Comparison of ENCODE assay signal across 1 cellular context in the genomic region with DNA sequence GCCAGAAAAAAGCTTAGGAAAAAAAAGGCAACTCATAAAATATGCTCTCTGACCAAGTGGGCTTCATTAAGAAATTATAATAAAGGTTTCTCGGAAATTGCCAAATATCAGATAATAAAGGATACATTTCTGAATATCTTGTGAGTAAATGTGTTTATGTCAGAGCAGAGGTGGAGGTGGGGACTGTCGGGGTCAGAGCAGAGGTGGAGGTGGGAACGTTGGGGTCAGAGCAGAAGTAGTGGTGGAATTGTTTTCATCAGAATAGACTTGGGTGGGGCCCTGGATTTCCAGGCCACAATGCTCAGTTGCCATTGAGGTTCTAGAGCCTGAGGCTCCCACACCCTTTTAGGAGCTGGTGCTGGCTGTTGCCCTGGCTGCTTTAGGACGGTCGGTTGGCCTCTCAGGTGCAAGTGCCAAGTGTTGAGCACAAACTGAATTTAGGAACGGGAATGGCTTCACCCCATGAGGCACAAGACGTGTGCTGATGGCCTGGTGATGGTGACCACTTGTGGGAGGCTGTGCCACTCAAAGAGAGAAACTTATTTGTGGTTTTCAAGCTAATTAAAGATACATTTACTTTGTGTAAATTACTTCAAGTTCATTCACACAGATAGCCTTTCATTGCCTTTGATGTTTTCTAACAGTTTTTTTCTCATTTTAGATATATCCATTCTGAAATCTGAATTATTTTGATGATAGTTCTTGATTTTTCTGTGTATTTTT.
TF ChIP-seq lines count a peak whose summit lies in the region.

No MANE protein-coding gene starts in this region.

TF ChIP-seq in GM12878, 131 proteins besides CTCF, POLR2A, EP300 and RAD21 (continued from another document):
- TF ChIP-seq, protein P1, sequence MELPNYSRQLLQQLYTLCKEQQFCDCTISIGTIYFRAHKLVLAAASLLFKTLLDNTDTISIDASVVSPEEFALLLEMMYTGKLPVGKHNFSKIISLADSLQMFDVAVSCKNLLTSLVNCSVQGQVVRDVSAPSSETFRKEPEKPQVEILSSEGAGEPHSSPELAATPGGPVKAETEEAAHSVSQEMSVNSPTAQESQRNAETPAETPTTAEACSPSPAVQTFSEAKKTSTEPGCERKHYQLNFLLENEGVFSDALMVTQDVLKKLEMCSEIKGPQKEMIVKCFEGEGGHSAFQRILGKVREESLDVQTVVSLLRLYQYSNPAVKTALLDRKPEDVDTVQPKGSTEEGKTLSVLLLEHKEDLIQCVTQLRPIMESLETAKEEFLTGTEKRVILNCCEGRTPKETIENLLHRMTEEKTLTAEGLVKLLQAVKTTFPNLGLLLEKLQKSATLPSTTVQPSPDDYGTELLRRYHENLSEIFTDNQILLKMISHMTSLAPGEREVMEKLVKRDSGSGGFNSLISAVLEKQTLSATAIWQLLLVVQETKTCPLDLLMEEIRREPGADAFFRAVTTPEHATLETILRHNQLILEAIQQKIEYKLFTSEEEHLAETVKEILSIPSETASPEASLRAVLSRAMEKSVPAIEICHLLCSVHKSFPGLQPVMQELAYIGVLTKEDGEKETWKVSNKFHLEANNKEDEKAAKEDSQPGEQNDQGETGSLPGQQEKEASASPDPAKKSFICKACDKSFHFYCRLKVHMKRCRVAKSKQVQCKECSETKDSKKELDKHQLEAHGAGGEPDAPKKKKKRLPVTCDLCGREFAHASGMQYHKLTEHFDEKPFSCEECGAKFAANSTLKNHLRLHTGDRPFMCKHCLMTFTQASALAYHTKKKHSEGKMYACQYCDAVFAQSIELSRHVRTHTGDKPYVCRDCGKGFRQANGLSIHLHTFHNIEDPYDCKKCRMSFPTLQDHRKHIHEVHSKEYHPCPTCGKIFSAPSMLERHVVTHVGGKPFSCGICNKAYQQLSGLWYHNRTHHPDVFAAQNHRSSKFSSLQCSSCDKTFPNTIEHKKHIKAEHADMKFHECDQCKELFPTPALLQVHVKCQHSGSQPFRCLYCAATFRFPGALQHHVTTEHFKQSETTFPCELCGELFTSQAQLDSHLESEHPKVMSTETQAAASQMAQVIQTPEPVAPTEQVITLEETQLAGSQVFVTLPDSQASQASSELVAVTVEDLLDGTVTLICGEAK (IDR thresholded peaks at IDR 0.05; ENCODE audit: borderline replicate concordance): no peak
- TF ChIP-seq POLR2AphosphoS5 (IDR thresholded peaks at IDR 0.05; ENCODE audit: low read length) (no peak), SREBF1 (IDR thresholded peaks at IDR 0.05; ENCODE audit: low read length) (no peak), POLR2AphosphoS2 (IDR thresholded peaks at IDR 0.05; ENCODE audit: low read depth, low read length) (no peak), RAD51 (IDR thresholded peaks at IDR 0.05) (peak; percentile 61), ZNF622 (IDR thresholded peaks at IDR 0.05) (no peak), ZNF217 (IDR thresholded peaks at IDR 0.05) (no peak), MTA3 (IDR thresholded peaks at IDR 0.05; ENCODE audit: borderline replicate concordance, low read length) (no peak), EZH2 (IDR thresholded peaks at IDR 0.05; ENCODE audit: borderline replicate concordance, control insufficient read depth, low read depth, low read length) (no peak), FOXM1 (IDR thresholded peaks at IDR 0.05; ENCODE audit: low read depth, low read length) (no peak), WRNIP1 (IDR thresholded peaks at IDR 0.05; ENCODE audit: borderline replicate concordance, low read depth, low read length) (no peak), NFXL1 (IDR thresholded peaks at IDR 0.05; ENCODE audit: borderline replicate concordance) (no peak), MXI1 (IDR thresholded peaks at IDR 0.05; ENCODE audit: low read depth, low read length) (no peak), HDAC2 (IDR thresholded peaks at IDR 0.05) (no peak), ZNF24 (IDR thresholded peaks at IDR 0.05) (no peak), RUNX3 (IDR thresholded peaks at IDR 0.05; ENCODE audit: low read length) (peak; percentile 22; the same call in 1 of the 2 replicates), RFX5 (IDR thresholded peaks at IDR 0.05; ENCODE audit: low read depth, low read length) (no peak), BMI1 (IDR thresholded peaks at IDR 0.05; ENCODE audit: borderline replicate concordance) (no peak), CEBPB (IDR thresholded peaks at IDR 0.05; ENCODE audit: borderline replicate concordance in 1 of 2, low read depth in 2 of 2, low read length in 2 of 2) (no peak), TARDBP (IDR thresholded peaks at IDR 0.05; ENCODE audit: borderline replicate concordance) (no peak), DPF2 (IDR thresholded peaks at IDR 0.05) (no peak), STAT1 (conservative IDR thresholded peaks at IDR 0.05) (no peak), HDGF (IDR thresholded peaks at IDR 0.05) (no peak), CREM (IDR thresholded peaks at IDR 0.05; ENCODE audit: low read depth) (no peak), ZSCAN29 (IDR thresholded peaks at IDR 0.05) (no peak)
- TF ChIP-seq, protein P2, sequence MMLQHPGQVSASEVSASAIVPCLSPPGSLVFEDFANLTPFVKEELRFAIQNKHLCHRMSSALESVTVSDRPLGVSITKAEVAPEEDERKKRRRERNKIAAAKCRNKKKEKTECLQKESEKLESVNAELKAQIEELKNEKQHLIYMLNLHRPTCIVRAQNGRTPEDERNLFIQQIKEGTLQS (IDR thresholded peaks at IDR 0.05; ENCODE audit: borderline replicate concordance, extremely low read depth, low read depth, low read length): no peak
- TF ChIP-seq, protein P3, sequence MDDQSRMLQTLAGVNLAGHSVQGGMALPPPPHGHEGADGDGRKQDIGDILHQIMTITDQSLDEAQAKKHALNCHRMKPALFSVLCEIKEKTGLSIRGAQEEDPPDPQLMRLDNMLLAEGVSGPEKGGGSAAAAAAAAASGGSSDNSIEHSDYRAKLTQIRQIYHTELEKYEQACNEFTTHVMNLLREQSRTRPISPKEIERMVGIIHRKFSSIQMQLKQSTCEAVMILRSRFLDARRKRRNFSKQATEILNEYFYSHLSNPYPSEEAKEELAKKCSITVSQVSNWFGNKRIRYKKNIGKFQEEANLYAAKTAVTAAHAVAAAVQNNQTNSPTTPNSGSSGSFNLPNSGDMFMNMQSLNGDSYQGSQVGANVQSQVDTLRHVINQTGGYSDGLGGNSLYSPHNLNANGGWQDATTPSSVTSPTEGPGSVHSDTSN (IDR thresholded peaks at IDR 0.05; ENCODE audit: insufficient replicate concordance, low read depth, low read length): peak; percentile 35
- TF ChIP-seq, protein P4, sequence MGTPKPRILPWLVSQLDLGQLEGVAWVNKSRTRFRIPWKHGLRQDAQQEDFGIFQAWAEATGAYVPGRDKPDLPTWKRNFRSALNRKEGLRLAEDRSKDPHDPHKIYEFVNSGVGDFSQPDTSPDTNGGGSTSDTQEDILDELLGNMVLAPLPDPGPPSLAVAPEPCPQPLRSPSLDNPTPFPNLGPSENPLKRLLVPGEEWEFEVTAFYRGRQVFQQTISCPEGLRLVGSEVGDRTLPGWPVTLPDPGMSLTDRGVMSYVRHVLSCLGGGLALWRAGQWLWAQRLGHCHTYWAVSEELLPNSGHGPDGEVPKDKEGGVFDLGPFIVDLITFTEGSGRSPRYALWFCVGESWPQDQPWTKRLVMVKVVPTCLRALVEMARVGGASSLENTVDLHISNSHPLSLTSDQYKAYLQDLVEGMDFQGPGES (IDR thresholded peaks at IDR 0.05): no peak
- TF ChIP-seq, protein P5, sequence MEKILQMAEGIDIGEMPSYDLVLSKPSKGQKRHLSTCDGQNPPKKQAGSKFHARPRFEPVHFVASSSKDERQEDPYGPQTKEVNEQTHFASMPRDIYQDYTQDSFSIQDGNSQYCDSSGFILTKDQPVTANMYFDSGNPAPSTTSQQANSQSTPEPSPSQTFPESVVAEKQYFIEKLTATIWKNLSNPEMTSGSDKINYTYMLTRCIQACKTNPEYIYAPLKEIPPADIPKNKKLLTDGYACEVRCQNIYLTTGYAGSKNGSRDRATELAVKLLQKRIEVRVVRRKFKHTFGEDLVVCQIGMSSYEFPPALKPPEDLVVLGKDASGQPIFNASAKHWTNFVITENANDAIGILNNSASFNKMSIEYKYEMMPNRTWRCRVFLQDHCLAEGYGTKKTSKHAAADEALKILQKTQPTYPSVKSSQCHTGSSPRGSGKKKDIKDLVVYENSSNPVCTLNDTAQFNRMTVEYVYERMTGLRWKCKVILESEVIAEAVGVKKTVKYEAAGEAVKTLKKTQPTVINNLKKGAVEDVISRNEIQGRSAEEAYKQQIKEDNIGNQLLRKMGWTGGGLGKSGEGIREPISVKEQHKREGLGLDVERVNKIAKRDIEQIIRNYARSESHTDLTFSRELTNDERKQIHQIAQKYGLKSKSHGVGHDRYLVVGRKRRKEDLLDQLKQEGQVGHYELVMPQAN (conservative IDR thresholded peaks at IDR 0.05): no peak
- TF ChIP-seq, protein P6, sequence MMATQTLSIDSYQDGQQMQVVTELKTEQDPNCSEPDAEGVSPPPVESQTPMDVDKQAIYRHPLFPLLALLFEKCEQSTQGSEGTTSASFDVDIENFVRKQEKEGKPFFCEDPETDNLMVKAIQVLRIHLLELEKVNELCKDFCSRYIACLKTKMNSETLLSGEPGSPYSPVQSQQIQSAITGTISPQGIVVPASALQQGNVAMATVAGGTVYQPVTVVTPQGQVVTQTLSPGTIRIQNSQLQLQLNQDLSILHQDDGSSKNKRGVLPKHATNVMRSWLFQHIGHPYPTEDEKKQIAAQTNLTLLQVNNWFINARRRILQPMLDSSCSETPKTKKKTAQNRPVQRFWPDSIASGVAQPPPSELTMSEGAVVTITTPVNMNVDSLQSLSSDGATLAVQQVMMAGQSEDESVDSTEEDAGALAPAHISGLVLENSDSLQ (IDR thresholded peaks at IDR 0.05): peak; percentile 85
- TF ChIP-seq, protein P7, sequence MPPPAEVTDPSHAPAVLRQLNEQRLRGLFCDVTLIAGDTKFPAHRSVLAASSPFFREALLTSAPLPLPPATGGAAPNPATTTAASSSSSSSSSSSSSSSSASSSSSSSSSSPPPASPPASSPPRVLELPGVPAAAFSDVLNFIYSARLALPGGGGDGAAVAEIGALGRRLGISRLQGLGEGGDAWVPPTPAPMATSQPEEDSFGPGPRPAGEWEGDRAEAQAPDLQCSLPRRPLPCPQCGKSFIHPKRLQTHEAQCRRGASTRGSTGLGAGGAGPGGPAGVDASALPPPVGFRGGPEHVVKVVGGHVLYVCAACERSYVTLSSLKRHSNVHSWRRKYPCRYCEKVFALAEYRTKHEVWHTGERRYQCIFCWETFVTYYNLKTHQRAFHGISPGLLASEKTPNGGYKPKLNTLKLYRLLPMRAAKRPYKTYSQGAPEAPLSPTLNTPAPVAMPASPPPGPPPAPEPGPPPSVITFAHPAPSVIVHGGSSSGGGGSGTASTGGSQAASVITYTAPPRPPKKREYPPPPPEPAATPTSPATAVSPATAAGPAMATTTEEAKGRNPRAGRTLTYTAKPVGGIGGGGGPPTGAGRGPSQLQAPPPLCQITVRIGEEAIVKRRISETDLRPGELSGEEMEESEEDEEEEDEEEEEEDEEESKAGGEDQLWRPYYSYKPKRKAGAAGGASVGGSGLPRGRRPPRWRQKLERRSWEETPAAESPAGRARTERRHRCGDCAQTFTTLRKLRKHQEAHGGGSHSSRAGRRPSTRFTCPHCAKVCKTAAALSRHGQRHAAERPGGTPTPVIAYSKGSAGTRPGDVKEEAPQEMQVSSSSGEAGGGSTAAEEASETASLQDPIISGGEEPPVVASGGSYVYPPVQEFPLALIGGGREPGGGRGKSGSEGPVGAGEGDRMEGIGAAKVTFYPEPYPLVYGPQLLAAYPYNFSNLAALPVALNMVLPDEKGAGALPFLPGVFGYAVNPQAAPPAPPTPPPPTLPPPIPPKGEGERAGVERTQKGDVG (CRISPR knock-in tag; IDR thresholded peaks at IDR 0.05): no peak
- TF ChIP-seq, protein P8, sequence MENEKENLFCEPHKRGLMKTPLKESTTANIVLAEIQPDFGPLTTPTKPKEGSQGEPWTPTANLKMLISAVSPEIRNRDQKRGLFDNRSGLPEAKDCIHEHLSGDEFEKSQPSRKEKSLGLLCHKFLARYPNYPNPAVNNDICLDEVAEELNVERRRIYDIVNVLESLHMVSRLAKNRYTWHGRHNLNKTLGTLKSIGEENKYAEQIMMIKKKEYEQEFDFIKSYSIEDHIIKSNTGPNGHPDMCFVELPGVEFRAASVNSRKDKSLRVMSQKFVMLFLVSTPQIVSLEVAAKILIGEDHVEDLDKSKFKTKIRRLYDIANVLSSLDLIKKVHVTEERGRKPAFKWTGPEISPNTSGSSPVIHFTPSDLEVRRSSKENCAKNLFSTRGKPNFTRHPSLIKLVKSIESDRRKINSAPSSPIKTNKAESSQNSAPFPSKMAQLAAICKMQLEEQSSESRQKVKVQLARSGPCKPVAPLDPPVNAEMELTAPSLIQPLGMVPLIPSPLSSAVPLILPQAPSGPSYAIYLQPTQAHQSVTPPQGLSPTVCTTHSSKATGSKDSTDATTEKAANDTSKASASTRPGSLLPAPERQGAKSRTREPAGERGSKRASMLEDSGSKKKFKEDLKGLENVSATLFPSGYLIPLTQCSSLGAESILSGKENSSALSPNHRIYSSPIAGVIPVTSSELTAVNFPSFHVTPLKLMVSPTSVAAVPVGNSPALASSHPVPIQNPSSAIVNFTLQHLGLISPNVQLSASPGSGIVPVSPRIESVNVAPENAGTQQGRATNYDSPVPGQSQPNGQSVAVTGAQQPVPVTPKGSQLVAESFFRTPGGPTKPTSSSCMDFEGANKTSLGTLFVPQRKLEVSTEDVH (IDR thresholded peaks at IDR 0.05; ENCODE audit: low read depth, partially characterized antibody): no peak
- TF ChIP-seq, protein P9, sequence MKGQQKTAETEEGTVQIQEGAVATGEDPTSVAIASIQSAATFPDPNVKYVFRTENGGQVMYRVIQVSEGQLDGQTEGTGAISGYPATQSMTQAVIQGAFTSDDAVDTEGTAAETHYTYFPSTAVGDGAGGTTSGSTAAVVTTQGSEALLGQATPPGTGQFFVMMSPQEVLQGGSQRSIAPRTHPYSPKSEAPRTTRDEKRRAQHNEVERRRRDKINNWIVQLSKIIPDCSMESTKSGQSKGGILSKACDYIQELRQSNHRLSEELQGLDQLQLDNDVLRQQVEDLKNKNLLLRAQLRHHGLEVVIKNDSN (IDR thresholded peaks at IDR 0.05; ENCODE audit: borderline replicate concordance, extremely low read length, insufficient read depth, low read depth, low read length): no peak
- TF ChIP-seq, protein P10, sequence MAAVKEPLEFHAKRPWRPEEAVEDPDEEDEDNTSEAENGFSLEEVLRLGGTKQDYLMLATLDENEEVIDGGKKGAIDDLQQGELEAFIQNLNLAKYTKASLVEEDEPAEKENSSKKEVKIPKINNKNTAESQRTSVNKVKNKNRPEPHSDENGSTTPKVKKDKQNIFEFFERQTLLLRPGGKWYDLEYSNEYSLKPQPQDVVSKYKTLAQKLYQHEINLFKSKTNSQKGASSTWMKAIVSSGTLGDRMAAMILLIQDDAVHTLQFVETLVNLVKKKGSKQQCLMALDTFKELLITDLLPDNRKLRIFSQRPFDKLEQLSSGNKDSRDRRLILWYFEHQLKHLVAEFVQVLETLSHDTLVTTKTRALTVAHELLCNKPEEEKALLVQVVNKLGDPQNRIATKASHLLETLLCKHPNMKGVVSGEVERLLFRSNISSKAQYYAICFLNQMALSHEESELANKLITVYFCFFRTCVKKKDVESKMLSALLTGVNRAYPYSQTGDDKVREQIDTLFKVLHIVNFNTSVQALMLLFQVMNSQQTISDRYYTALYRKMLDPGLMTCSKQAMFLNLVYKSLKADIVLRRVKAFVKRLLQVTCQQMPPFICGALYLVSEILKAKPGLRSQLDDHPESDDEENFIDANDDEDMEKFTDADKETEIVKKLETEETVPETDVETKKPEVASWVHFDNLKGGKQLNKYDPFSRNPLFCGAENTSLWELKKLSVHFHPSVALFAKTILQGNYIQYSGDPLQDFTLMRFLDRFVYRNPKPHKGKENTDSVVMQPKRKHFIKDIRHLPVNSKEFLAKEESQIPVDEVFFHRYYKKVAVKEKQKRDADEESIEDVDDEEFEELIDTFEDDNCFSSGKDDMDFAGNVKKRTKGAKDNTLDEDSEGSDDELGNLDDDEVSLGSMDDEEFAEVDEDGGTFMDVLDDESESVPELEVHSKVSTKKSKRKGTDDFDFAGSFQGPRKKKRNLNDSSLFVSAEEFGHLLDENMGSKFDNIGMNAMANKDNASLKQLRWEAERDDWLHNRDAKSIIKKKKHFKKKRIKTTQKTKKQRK (IDR thresholded peaks at IDR 0.05; ENCODE audit: low read depth, low read length): no peak
